In the genomic region with DNA sequence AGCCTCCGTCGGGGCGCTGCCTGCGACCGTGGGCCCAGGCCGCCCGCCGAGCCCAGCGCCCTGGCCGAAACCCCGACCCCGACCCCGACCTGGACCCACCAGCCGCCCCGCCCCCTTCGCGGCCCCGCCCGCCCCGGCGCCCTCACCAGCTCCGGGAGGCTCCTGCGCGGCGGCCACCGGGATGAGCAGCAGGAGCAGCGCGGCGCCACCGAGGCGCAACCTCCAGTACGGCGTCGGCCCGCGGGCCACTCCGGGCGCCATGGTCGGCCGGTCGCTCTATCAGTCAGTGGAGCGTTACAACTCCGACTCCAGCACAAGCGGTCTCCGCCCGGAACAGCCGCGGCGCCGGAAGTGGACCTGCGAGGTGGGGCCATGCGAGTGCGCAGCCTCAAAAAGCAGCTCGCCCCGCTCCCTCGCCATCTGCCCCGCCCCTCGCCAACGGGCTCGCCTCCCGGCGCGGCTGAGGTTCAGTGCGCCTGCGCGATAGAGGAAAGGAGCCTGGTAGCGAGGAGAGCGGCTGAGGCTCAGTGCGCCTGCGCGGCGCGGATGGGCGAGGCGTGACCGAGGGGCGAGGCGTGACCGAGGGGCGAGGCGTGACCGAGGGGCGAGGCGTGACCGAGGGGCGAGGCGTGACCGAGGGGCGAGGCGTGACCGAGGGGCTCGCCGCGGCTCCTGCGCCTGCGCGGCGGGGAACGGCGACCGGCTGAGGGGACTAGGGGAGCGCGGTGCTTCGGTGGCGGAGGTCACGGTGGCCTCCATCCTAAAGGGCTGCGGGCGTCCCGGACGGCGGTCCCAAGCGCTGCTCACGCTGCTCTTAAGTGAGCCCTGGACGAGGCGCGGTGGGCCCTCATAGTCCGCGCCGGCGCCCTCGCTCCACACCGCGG, we compare ENCODE assay signal across 8 cellular contexts. TPM values are rescaled to one million over a fixed set of nuclear protein-coding genes. Genes with fewer than 3 reads are reported as not detected.
DNase-seq lines count a peak whose midpoint lies in the region; ATAC-seq and TF ChIP-seq lines count a peak whose summit lies in the region.

A gene with protein sequence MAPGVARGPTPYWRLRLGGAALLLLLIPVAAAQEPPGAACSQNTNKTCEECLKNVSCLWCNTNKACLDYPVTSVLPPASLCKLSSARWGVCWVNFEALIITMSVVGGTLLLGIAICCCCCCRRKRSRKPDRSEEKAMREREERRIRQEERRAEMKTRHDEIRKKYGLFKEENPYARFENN (minus strand): TSS at position 335 of the 884 bp plus-strand sequence. CDS start 74 bp downstream, at position 261.

- ATAC-seq in GM18498 (IDR thresholded peaks at IDR 0.05; ENCODE audit: unreplicated experiment) (peak; percentile 76), HG02885 (IDR thresholded peaks at IDR 0.05; ENCODE audit: poor library complexity, unreplicated experiment) (peak; percentile 80), left cardiac atrium (peak; percentile 82 to 87), upper lobe of left lung (ENCODE audit: low FRiP score in 2 of 2) (peak; percentile 91)

- H3K4me3 ChIP-seq in upper lobe of left lung, result peak within 1 kb of the TSS; percentile 80 to 97 (median 90)

- peaks cover 41 to 72% (median 54%) of the 10 kb centered on the region in 4 donors for H3K4me1 ChIP-seq in upper lobe of left lung

- H3K9me3 Mint-ChIP-seq in T-helper 1 cell treated with Interleukin-12 subunit alpha and Interleukin-12 subunit beta and Interleukin-4 antibody, amounts not matched to agents 30 μg/mL and 1 μg/mL, for 36 hours, result no peaks in the 10 kb centered on the region

- peaks cover 6% of the 10 kb centered on the region for H3K36me3 Mint-ChIP-seq in T-helper 1 cell treated with Interleukin-12 subunit alpha and Interleukin-12 subunit beta and Interleukin-4 antibody, amounts not matched to agents 30 μg/mL and 1 μg/mL, for 36 hours (ENCODE audit: low read depth)

- no peaks in the 10 kb centered on the region for H3K27me3 Mint-ChIP-seq in T-helper 1 cell treated with Interleukin-12 subunit alpha and Interleukin-12 subunit beta and Interleukin-4 antibody, amounts not matched to agents 30 μg/mL and 1 μg/mL, for 36 hours (ENCODE audit: low read depth)

- peak in 2 of 6 experiments; percentile 4 to 9 for TF ChIP-seq CTCF in upper lobe of left lung (IDR thresholded peaks at IDR 0.05)

- no peaks in the 10 kb centered on the region for H3K9me3 ChIP-seq in upper lobe of left lung

- no peaks in the 10 kb centered on the region for H3K36me3 ChIP-seq in upper lobe of left lung

- TF ChIP-seq EP300 in upper lobe of left lung (IDR thresholded peaks at IDR 0.05), result peak in 1 of 4 donors; percentile 36

- DNase-seq in NCI-H1694 treated with DMSO at 0.1 percent for 48 hours (lab: John Stamatoyannopoulos, UW), result peak; percentile 93
- peak; percentile 94 for DNase-seq in amniotic stem cell (lab: John Stamatoyannopoulos, UW)
- DNase-seq in left cardiac atrium, result peak; percentile 99
- peak; percentile 100 for DNase-seq in posterior vena cava (ENCODE audit: low spot score)
- DNase-seq in upper lobe of left lung, result peak; percentile 99 to 100

- WGBS in upper lobe of left lung, 2 donors, result 0% methylated on average over 30 of the region's 123 CpGs; no CpG with 5 or more reads in 1 of the 2 donors

- H3K27ac Mint-ChIP-seq in T-helper 1 cell treated with Interleukin-12 subunit alpha and Interleukin-12 subunit beta and Interleukin-4 antibody, amounts not matched to agents 30 μg/mL and 1 μg/mL, for 36 hours, result peak within 1 kb of the TSS; percentile 95

- peak within 1 kb of the TSS; percentile 89 for H3K4me3 Mint-ChIP-seq in T-helper 1 cell treated with Interleukin-12 subunit alpha and Interleukin-12 subunit beta and Interleukin-4 antibody, amounts not matched to agents 30 μg/mL and 1 μg/mL, for 36 hours

- no peaks in the 10 kb centered on the region for H3K27me3 ChIP-seq in upper lobe of left lung

- TF ChIP-seq POLR2A in upper lobe of left lung (IDR thresholded peaks at IDR 0.05), result peak in 3 of 4 donors; percentile 56 to 90 (median 71)

- peak within 1 kb of the TSS; percentile 93 to 98 (median 98) for H3K27ac ChIP-seq in upper lobe of left lung

- intact Hi-C loops in left cardiac atrium (cut with DNase I), result loop anchor here (2.0 to 5.0 kb wide), 2 partner anchors 56 to 73 kb away; partner anchors contain the start of genes SUMO3 (in 2 of the 2) and UBE2G2 (in 1 of the 2)
- intact Hi-C loops in posterior vena cava (cut with DNase I), result loop anchor here in 1 of 2 donors (10.0 kb wide), 1 partner anchor 51 kb away; the partner anchor contains the start of gene ITGB2

- H3K4me1 Mint-ChIP-seq in T-helper 1 cell treated with Interleukin-12 subunit alpha and Interleukin-12 subunit beta and Interleukin-4 antibody, amounts not matched to agents 30 μg/mL and 1 μg/mL, for 36 hours (ENCODE audit: low read depth), result peaks cover 44% of the 10 kb centered on the region

RNA-seq across cellular contexts. Expression of the gene that starts here (rescaled TPM):
- 100 to 1,000 TPM; 181 to 195 TPM for total RNA-seq in left cardiac atrium
- total RNA-seq in posterior vena cava, result 100 to 1,000 TPM; 202 to 246 TPM
- total RNA-seq in upper lobe of left lung, result 100 to 1,000 TPM; 150 to 316 (median 247) TPM

Comparison
In these comparisons a context has a peak if more than half of its experiments do, and no peak if none do; other contexts are left out.
1. Peak in every context shown above with its lines: DNase-seq, ATAC-seq, H3K4me3 ChIP-seq and H3K27ac ChIP-seq.